Comparison of ENCODE assay signal across 16 cellular contexts in the genomic region with DNA sequence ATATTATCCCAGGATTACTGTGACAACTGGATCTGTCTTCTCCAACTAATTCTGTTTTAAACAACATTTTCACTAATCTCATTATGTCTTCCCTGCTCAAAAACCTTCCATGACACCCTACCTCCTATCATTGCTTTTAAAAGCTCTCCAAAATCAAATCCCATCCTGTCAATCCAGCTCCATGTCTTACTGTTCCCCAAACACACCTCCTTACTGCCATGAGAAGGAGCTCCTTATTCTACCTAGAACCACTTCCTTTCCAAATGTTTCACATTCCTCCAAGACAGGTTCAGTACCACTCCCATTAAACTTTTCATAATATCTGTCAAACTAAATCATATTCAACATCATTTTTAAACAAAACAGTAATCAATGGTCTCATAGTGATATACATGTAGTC.
DNase-seq lines count a peak whose midpoint lies in the region; ATAC-seq and TF ChIP-seq lines count a peak whose summit lies in the region.
"Had no signal": no experiment of that assay in that cellular context is flagged by ENCODE, and none has a peak within 500 bp of the region (broad histone marks: within the 10 kb centered on the region; RNA-seq: fewer than 3 reads in every experiment).

No MANE protein-coding gene starts in this region.

- peaks cover 0 to 1% (median 0%) of the 10 kb centered on the region in 8 donors for H3K9me3 Mint-ChIP-seq in CD4-positive, alpha-beta memory T cell
- H3K9me3 Mint-ChIP-seq: stimulated activated naive B cell treated with anti-CD40 and anti-IgM and Interleukin-4, amounts not matched to agents 10 μg/mL and 1 μg/mL and 100 μg/mL, for 72 hours had no signal

- CTCF ChIA-PET in HEK293 (lab: Yijun Ruan, JAX): no interaction called here
- CTCF ChIA-PET in PC-3 (lab: Charles Lee): no interaction called here
- CTCF ChIA-PET in CD4-positive, alpha-beta memory T cell (lab: Charles Lee; ENCODE audit: partially characterized antibody): no interaction called here

- peaks cover 8% of the 10 kb centered on the region for H3K4me1 ChIP-seq in HEK293 (ENCODE audit: control insufficient read depth, insufficient read depth, low read length)
- no peaks in the 10 kb centered on the region for H3K4me1 ChIP-seq in PC-3 (ENCODE audit: insufficient read depth, low read length)
- H3K4me1 ChIP-seq in adrenal gland (replicated peaks in 1 of 2): peaks cover 0 to 9% of the 10 kb centered on the region in 2 donors
- H3K4me1 ChIP-seq in CD4-positive, alpha-beta memory T cell (ENCODE audit: insufficient read depth, low read length): no peaks in the 10 kb centered on the region

- POLR2A ChIA-PET in HEK293 (lab: Yijun Ruan, JAX): no interaction called here
- POLR2A ChIA-PET in PC-3 (lab: Charles Lee; ENCODE audit: unreplicated experiment): no interaction called here
- POLR2A ChIA-PET in CD4-positive, alpha-beta memory T cell (lab: Charles Lee; ENCODE audit: partially characterized antibody): no interaction called here

- ATAC-seq in PC-3: no peak
- ATAC-seq: stimulated activated naive B cell treated with anti-CD40 and anti-IgM and Interleukin-4, amounts not matched to agents 10 μg/mL and 1 μg/mL and 100 μg/mL, for 72 hours had no signal

- H3K9me3 ChIP-seq in HEK293 (ENCODE audit: control insufficient read depth, insufficient read depth, low read depth, low read length) (no peaks in the 10 kb centered on the region), PC-3 (ENCODE audit: low read length) (no peaks in the 10 kb centered on the region), adrenal gland (replicated peaks in 1 of 3) (no peaks in the 10 kb centered on the region)
- no peaks in the 10 kb centered on the region for H3K9me3 ChIP-seq in CD4-positive, alpha-beta memory T cell (ENCODE audit: control insufficient read depth in 1 of 2, low read length in 2 of 2)
- H3K9me3 ChIP-seq: vagina had no signal

- H2AFZ ChIP-seq in PC-3 (ENCODE audit: low read length): no peak overlapping the region

- H3K27me3 Mint-ChIP-seq in CD4-positive, alpha-beta memory T cell: peaks cover 5 to 19% of the 10 kb centered on the region in 2 donors

- H3K27ac Mint-ChIP-seq in CD4-positive, alpha-beta memory T cell: no peak overlapping the region
- H3K27ac Mint-ChIP-seq: stimulated activated naive B cell treated with anti-CD40 and anti-IgM and Interleukin-4, amounts not matched to agents 10 μg/mL and 1 μg/mL and 100 μg/mL, for 72 hours had no signal

- H3K9ac ChIP-seq in PC-3 (ENCODE audit: low read length): no peak overlapping the region
- H3K9ac ChIP-seq: KMS-11 had no signal

- no peaks in the 10 kb centered on the region for H3K27me3 ChIP-seq in PC-3 (ENCODE audit: low read length)
- peaks cover 13% of the 10 kb centered on the region for H3K27me3 ChIP-seq in adrenal gland
- H3K27me3 ChIP-seq in CD4-positive, alpha-beta memory T cell (ENCODE audit: insufficient read depth, low read length): peaks cover 5% of the 10 kb centered on the region
- H3K27me3 ChIP-seq: brain microvascular endothelial cell, vagina had no signal

- H3K27ac ChIP-seq in HEK293 (ENCODE audit: extremely low read depth, low read depth, low read length) (no peak overlapping the region), PC-3 (ENCODE audit: low read length) (no peak overlapping the region), adrenal gland (no peak overlapping the region), substantia nigra (ENCODE audit: low read depth, low read length, poor library complexity, severe bottlenecking) (no peak overlapping the region)
- no peak overlapping the region for H3K27ac ChIP-seq in CD4-positive, alpha-beta memory T cell (ENCODE audit: low read depth, low read length)
- H3K27ac ChIP-seq: brain microvascular endothelial cell, C4-2B, KMS-11, skin epidermis, vagina had no signal

- intact Hi-C loops in PC-3 (cut with micrococcal nuclease) (no loop called here), adrenal gland (cut with DNase I) (no loop called here)
- intact Hi-C loops in CD4-positive, alpha-beta memory T cell (cut with micrococcal nuclease): no loop called here

- no peaks in the 10 kb centered on the region for H3K9me2 ChIP-seq in PC-3 (replicated peaks; ENCODE audit: low read length)

- H3K4me3 ChIP-seq in HEK293 (ENCODE audit: low read depth, low read length) (no peak overlapping the region), PC-3 (ENCODE audit: low read length) (no peak overlapping the region), fibroblast of pulmonary artery (replicated peaks; ENCODE audit: low read depth, low read length) (no peak overlapping the region), retinal pigment epithelial cell (ENCODE audit: low read length) (no peak overlapping the region), adrenal gland (no peak overlapping the region)
- no peak overlapping the region for H3K4me3 ChIP-seq in CD4-positive, alpha-beta memory T cell (ENCODE audit: low read length in 2 of 2)
- H3K4me3 ChIP-seq: skin epidermis, vagina had no signal

- TF ChIP-seq POLR2A in adrenal gland (IDR thresholded peaks at IDR 0.05): no peak

- H3K4me1 Mint-ChIP-seq in CD4-positive, alpha-beta memory T cell: peaks cover 2 to 13% (median 5%) of the 10 kb centered on the region in 4 donors

- no peaks in the 10 kb centered on the region for H3F3A ChIP-seq in PC-3 (ENCODE audit: low read length, unreplicated experiment)

- no peak overlapping the region for H3K4me2 ChIP-seq in PC-3 (ENCODE audit: low read length)
- H3K4me2 ChIP-seq: KMS-11 had no signal

- H3K4me3 Mint-ChIP-seq in CD4-positive, alpha-beta memory T cell: no peak overlapping the region
- H3K4me3 Mint-ChIP-seq: stimulated activated naive B cell treated with anti-CD40 and anti-IgM and Interleukin-4, amounts not matched to agents 10 μg/mL and 1 μg/mL and 100 μg/mL, for 72 hours had no signal

- DNase-seq in PC-3: peak; percentile 50
- peak; percentile 1 for DNase-seq in fibroblast of pulmonary artery (ENCODE audit: low read depth)
- peak; percentile 41 for DNase-seq in retinal pigment epithelial cell (ENCODE audit: low read depth)
- DNase-seq in adrenal gland: no peak
- DNase-seq in substantia nigra (lab: John Stamatoyannopoulos, UW): no peak
- no peak for DNase-seq in CD4-positive, alpha-beta memory T cell
- DNase-seq: activated gamma-delta T cell; brain microvascular endothelial cell; NCI-H146; NCI-H510A treated with DMSO at 0.1 percent for 48 hours; stimulated activated naive B cell treated with anti-CD40 and anti-IgM and Interleukin-4, amounts not matched to agents 10 μg/mL and 1 μg/mL and 100 μg/mL, for 72 hours had no signal

- H3K36me3 ChIP-seq in HEK293 (ENCODE audit: control insufficient read depth in 2 of 2, insufficient read depth in 1 of 2, low read length in 2 of 2) (no peaks in the 10 kb centered on the region), PC-3 (ENCODE audit: low read depth, low read length) (no peaks in the 10 kb centered on the region), adrenal gland (replicated peaks in 1 of 2) (no peaks in the 10 kb centered on the region)
- no peaks in the 10 kb centered on the region for H3K36me3 ChIP-seq in CD4-positive, alpha-beta memory T cell (ENCODE audit: insufficient read depth, low read length)
- H3K36me3 ChIP-seq: brain microvascular endothelial cell, vagina had no signal

- no TSS peak for BruUV-seq in PC-3 (replicated peaks; lab: Mats Ljungman, UMichigan)

- H3K79me2 ChIP-seq in PC-3 (ENCODE audit: low read length): no peaks in the 10 kb centered on the region

- no peaks in the 10 kb centered on the region for H3K36me3 Mint-ChIP-seq in CD4-positive, alpha-beta memory T cell
- H3K36me3 Mint-ChIP-seq: stimulated activated naive B cell treated with anti-CD40 and anti-IgM and Interleukin-4, amounts not matched to agents 10 μg/mL and 1 μg/mL and 100 μg/mL, for 72 hours had no signal

- no peaks in the 10 kb centered on the region for H4K20me1 ChIP-seq in PC-3 (ENCODE audit: low read length)

- no peak for TF ChIP-seq CTCF in HEK293 (tag by site-specific recombination; IDR thresholded peaks at IDR 0.05)
- TF ChIP-seq CTCF in PC-3 (conservative IDR thresholded peaks at IDR 0.05; ENCODE audit: low read depth, low read length): no peak
- TF ChIP-seq CTCF in fibroblast of pulmonary artery (IDR thresholded peaks at IDR 0.05; ENCODE audit: low read length, missing control alignments): no peak
- TF ChIP-seq CTCF in retinal pigment epithelial cell (conservative IDR thresholded peaks at IDR 0.05; ENCODE audit: low read depth, low read length): no peak
- TF ChIP-seq CTCF in adrenal gland (IDR thresholded peaks at IDR 0.05): no peak

TF ChIP-seq in HEK293, 187 proteins besides CTCF, POLR2A, EP300 and RAD21:
- TF ChIP-seq ZNF610 (tag by site-specific recombination; IDR thresholded peaks at IDR 0.05; ENCODE audit: borderline replicate concordance) (peak; percentile 68; the same call in 1 of the 2 replicates), KLF10 (tag by site-specific recombination; IDR thresholded peaks at IDR 0.05) (peak; percentile 40; the same call in 1 of the 2 replicates), ZNF239 (tag by site-specific recombination; IDR thresholded peaks at IDR 0.05) (no peak), ZNF585B (tag by site-specific recombination; IDR thresholded peaks at IDR 0.05) (no peak), ZNF140 (tag by site-specific recombination; IDR thresholded peaks at IDR 0.05) (no peak)
- TF ChIP-seq, protein P1, sequence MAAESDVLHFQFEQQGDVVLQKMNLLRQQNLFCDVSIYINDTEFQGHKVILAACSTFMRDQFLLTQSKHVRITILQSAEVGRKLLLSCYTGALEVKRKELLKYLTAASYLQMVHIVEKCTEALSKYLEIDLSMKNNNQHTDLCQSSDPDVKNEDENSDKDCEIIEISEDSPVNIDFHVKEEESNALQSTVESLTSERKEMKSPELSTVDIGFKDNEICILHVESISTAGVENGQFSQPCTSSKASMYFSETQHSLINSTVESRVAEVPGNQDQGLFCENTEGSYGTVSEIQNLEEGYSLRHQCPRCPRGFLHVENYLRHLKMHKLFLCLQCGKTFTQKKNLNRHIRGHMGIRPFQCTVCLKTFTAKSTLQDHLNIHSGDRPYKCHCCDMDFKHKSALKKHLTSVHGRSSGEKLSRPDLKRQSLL (tag by site-specific recombination; IDR thresholded peaks at IDR 0.05): no peak
- TF ChIP-seq, protein P2, sequence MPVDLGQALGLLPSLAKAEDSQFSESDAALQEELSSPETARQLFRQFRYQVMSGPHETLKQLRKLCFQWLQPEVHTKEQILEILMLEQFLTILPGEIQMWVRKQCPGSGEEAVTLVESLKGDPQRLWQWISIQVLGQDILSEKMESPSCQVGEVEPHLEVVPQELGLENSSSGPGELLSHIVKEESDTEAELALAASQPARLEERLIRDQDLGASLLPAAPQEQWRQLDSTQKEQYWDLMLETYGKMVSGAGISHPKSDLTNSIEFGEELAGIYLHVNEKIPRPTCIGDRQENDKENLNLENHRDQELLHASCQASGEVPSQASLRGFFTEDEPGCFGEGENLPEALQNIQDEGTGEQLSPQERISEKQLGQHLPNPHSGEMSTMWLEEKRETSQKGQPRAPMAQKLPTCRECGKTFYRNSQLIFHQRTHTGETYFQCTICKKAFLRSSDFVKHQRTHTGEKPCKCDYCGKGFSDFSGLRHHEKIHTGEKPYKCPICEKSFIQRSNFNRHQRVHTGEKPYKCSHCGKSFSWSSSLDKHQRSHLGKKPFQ (tag by site-specific recombination; IDR thresholded peaks at IDR 0.05): no peak
TF ChIP-seq in HEK293: peak in this region for 2.

Comparison
In these comparisons a context has a peak if more than half of its experiments do, and no peak if none do; other contexts are left out.
1. DNase-seq: peak in PC-3 (single experiment), fibroblast of pulmonary artery (single experiment) and retinal pigment epithelial cell (single experiment); none in adrenal gland (0 of 7), substantia nigra (0 of 49) and CD4-positive, alpha-beta memory T cell (0 of 5).